Comparison of ENCODE assay signal across 1 cellular context in genomic region chr16:75380870-75381269, GRCh38.
A peak's percentile ranks its signal among the peaks of the same experiment; 100 is the strongest.
TF ChIP-seq lines count a peak whose summit lies in the region.

No MANE protein-coding gene starts in this region.

TF ChIP-seq in IMR-90, 13 proteins besides CTCF, POLR2A, EP300 and RAD21:
- TF ChIP-seq ELK1 (IDR thresholded peaks at IDR 0.05; ENCODE audit: borderline replicate concordance, low read depth, low read length) = no peak
- TF ChIP-seq CEBPB (IDR thresholded peaks at IDR 0.05; ENCODE audit: low read depth, low read length) = peak; percentile 7; the same call in 1 of the 2 replicates
- TF ChIP-seq USF2 (IDR thresholded peaks at IDR 0.05; ENCODE audit: low read depth, low read length) = peak; percentile 61
- peak; percentile 65 for TF ChIP-seq BHLHE40 (IDR thresholded peaks at IDR 0.05; ENCODE audit: low read depth, low read length)
- TF ChIP-seq MAFK (IDR thresholded peaks at IDR 0.05; ENCODE audit: low read depth, low read length) = no peak
- peak; percentile 28; the same call in 1 of the 2 replicates for TF ChIP-seq SMC3 (IDR thresholded peaks at IDR 0.05; ENCODE audit: low read depth, low read length)
